ENCODE assay signal across 7 cellular contexts in genomic region chr9:136343121-136343883, GRCh38. TPM values are rescaled to one million over a fixed set of nuclear protein-coding genes. Genes with fewer than 3 reads are reported as not detected.
DNase-seq lines count a peak whose midpoint lies in the region; ATAC-seq and TF ChIP-seq lines count a peak whose summit lies in the region.
"Had no signal": no experiment of that assay in that cellular context is flagged by ENCODE, and none has a peak within 500 bp of the region (broad histone marks: within the 10 kb centered on the region; RNA-seq: fewer than 3 reads in every experiment).

No MANE protein-coding gene starts in this region.

- no peaks in the 10 kb centered on the region for H3K9me3 Mint-ChIP-seq in activated CD4-positive, alpha-beta memory T cell treated with anti-CD3 and anti-CD28 coated beads, Interleukin-2, amount 10 ng/mL, durations not matched to agents 7 days and 5 days

- no peak overlapping the region for H3K27ac Mint-ChIP-seq in activated CD4-positive, alpha-beta memory T cell treated with anti-CD3 and anti-CD28 coated beads, Interleukin-2, amount 10 ng/mL, durations not matched to agents 7 days and 5 days

- CTCF ChIA-PET in activated CD4-positive, alpha-beta memory T cell treated with anti-CD3 and anti-CD28 coated beads, Interleukin-2, amount 10 ng/mL, durations not matched to agents 7 days and 5 days (lab: Charles Lee) = no interaction called here

- no peak for TF ChIP-seq POLR2A in spleen (IDR thresholded peaks at IDR 0.05)

- intact Hi-C loops in left ventricle myocardium superior (cut with micrococcal nuclease) = no loop called here
- intact Hi-C loops in spleen (cut with DNase I; ENCODE audit: low total_unique reads) = no loop called here

- no peaks in the 10 kb centered on the region for H3K27me3 ChIP-seq in NT2/D1 (ENCODE audit: insufficient read depth, insufficient read length)
- H3K27me3 ChIP-seq in spleen (replicated peaks in 1 of 7) = no peaks in the 10 kb centered on the region

- H3K4me3 Mint-ChIP-seq in activated CD4-positive, alpha-beta memory T cell treated with anti-CD3 and anti-CD28 coated beads, Interleukin-2, amount 10 ng/mL, durations not matched to agents 7 days and 5 days = no peak overlapping the region

- ATAC-seq in left ventricle myocardium superior = peak; percentile 66
- ATAC-seq in GM21447 (IDR thresholded peaks at IDR 0.05; ENCODE audit: unreplicated experiment) = no peak

- WGBS in spleen, 5 donors = 21 to 74% (median 72%) methylated on average over 8 to 23 of the region's 23 CpGs

- H3K36me3 ChIP-seq in NT2/D1 (ENCODE audit: insufficient read depth, insufficient read length, low read length) (peaks cover 43% of the 10 kb centered on the region), spleen (peaks cover 0 to 6% (median 0%) of the 10 kb centered on the region in 6 donors)

- H3K36me3 Mint-ChIP-seq in activated CD4-positive, alpha-beta memory T cell treated with anti-CD3 and anti-CD28 coated beads, Interleukin-2, amount 10 ng/mL, durations not matched to agents 7 days and 5 days (ENCODE audit: low read depth) = no peaks in the 10 kb centered on the region

- H3K4me1 Mint-ChIP-seq in activated CD4-positive, alpha-beta memory T cell treated with anti-CD3 and anti-CD28 coated beads, Interleukin-2, amount 10 ng/mL, durations not matched to agents 7 days and 5 days = no peaks in the 10 kb centered on the region

- TF ChIP-seq CTCF in spleen (IDR thresholded peaks at IDR 0.05 in 8 of 11, conservative IDR thresholded peaks at IDR 0.05 in 3 of 11) = no peak

- DNase-seq in NT2/D1 (ENCODE audit: low read depth, low spot score) = no peak
- DNase-seq in left ventricle myocardium superior = peak; percentile 88
- DNase-seq in spleen = peak; percentile 87
- DNase-seq in HuH-7 (ENCODE audit: low spot score) = no peak
- no peak for DNase-seq in activated CD4-positive, alpha-beta memory T cell treated with anti-CD3 and anti-CD28 coated beads, Interleukin-2, amount 10 ng/mL, durations not matched to agents 7 days and 5 days

- no peaks in the 10 kb centered on the region for H3K9me3 ChIP-seq in NT2/D1 (ENCODE audit: insufficient read depth, low read length)
- H3K9me3 ChIP-seq in spleen = no peaks in the 10 kb centered on the region

- H3K4me3 ChIP-seq in NT2/D1 (ENCODE audit: insufficient read length, low read depth) (no peak overlapping the region), spleen (peak overlapping the region in 4 of 8 donors; percentile 32 to 61 (median 42))

- peak overlapping the region; percentile 64 for H3K9ac ChIP-seq in NT2/D1 (ENCODE audit: insufficient read length, low read depth)

- peaks cover 49% of the 10 kb centered on the region for H3K4me1 ChIP-seq in NT2/D1 (ENCODE audit: insufficient read depth, insufficient read length)
- peaks cover 18 to 75% (median 55%) of the 10 kb centered on the region in 6 donors for H3K4me1 ChIP-seq in spleen

- peak overlapping the region in 7 of 8 donors; percentile 38 to 84 (median 81) for H3K27ac ChIP-seq in spleen

- H3K27me3 Mint-ChIP-seq in activated CD4-positive, alpha-beta memory T cell treated with anti-CD3 and anti-CD28 coated beads, Interleukin-2, amount 10 ng/mL, durations not matched to agents 7 days and 5 days = no peaks in the 10 kb centered on the region

- POLR2A ChIA-PET in activated CD4-positive, alpha-beta memory T cell treated with anti-CD3 and anti-CD28 coated beads, Interleukin-2, amount 10 ng/mL, durations not matched to agents 7 days and 5 days (lab: Charles Lee) = no interaction called here

RNA-seq across cellular contexts. Expression of gene GPSM1, which starts 16.0 kb away (rescaled TPM):
- total RNA-seq in left ventricle myocardium superior = 61.7 TPM
- total RNA-seq in spleen = 10 to 100 TPM in 5 of 7 donors, 1 to 10 TPM in 2; 9.5 to 27.9 (median 14.3) TPM
- polyA plus RNA-seq in spleen = 10 to 100 TPM in 1 of 3 donors, 1 to 10 TPM in 2; 4.5 to 20.5 (median 9.3) TPM
- total RNA-seq in activated CD4-positive, alpha-beta memory T cell treated with anti-CD3 and anti-CD28 coated beads, Interleukin-2, amount 10 ng/mL, durations not matched to agents 7 days and 5 days = 1 to 10 TPM; 6.0 to 6.5 TPM

RNA-seq across cellular contexts. Expression of gene DNLZ, which starts 20.2 kb away (rescaled TPM):
- 40.2 TPM for total RNA-seq in left ventricle myocardium superior
- total RNA-seq in spleen = 10 to 100 TPM; 15.8 to 29.8 (median 22.7) TPM
- polyA plus RNA-seq in spleen = 10 to 100 TPM; 20.5 to 24.0 (median 22.0) TPM
- 10 to 100 TPM; 11.5 TPM for total RNA-seq in activated CD4-positive, alpha-beta memory T cell treated with anti-CD3 and anti-CD28 coated beads, Interleukin-2, amount 10 ng/mL, durations not matched to agents 7 days and 5 days

RNA-seq across cellular contexts. Expression of gene CARD9, which starts 30.2 kb away (rescaled TPM):
- total RNA-seq in left ventricle myocardium superior (0.79 TPM), spleen (10 to 100 TPM; 11.6 to 25.5 (median 19.5) TPM)
- 10 to 100 TPM in 2 of 3 donors, 1 to 10 TPM in 1; 5.7 to 17.3 (median 16.1) TPM for polyA plus RNA-seq in spleen
- total RNA-seq in activated CD4-positive, alpha-beta memory T cell treated with anti-CD3 and anti-CD28 coated beads, Interleukin-2, amount 10 ng/mL, durations not matched to agents 7 days and 5 days = 1 to 10 TPM in 1 of 2 experiments, under 1 TPM in 1; 0.55 to 1.3 TPM

RNA-seq across cellular contexts. Expression of gene CCDC187, which starts 39.4 kb away (rescaled TPM):
- total RNA-seq in left ventricle myocardium superior (not detected), spleen (under 1 TPM in 5 of 7 donors, not detected in 2; 0.03 to 0.15 (median 0.10) TPM)
- under 1 TPM; 0.10 to 0.20 (median 0.13) TPM for polyA plus RNA-seq in spleen
- not detected for total RNA-seq in activated CD4-positive, alpha-beta memory T cell treated with anti-CD3 and anti-CD28 coated beads, Interleukin-2, amount 10 ng/mL, durations not matched to agents 7 days and 5 days
- total RNA-seq: subcutaneous adipose tissue had no signal

RNA-seq across cellular contexts. Expression of gene SNAPC4, which starts 56.7 kb away (rescaled TPM):
- total RNA-seq in left ventricle myocardium superior (4.4 TPM), spleen (10 to 100 TPM in 4 of 7 donors, 1 to 10 TPM in 3; 6.4 to 14.5 (median 10.3) TPM)
- polyA plus RNA-seq in spleen = 10 to 100 TPM in 1 of 3 donors, 1 to 10 TPM in 2; 4.6 to 13.6 (median 9.4) TPM
- 1 to 10 TPM; 8.8 TPM for total RNA-seq in activated CD4-positive, alpha-beta memory T cell treated with anti-CD3 and anti-CD28 coated beads, Interleukin-2, amount 10 ng/mL, durations not matched to agents 7 days and 5 days

Comparison
In these comparisons a context has a peak if more than half of its experiments do, and no peak if none do; other contexts are left out.
1. DNase-seq: peak in left ventricle myocardium superior (single experiment) and spleen (single experiment); none in NT2/D1 (single experiment), HuH-7 (single experiment) and activated CD4-positive, alpha-beta memory T cell treated with anti-CD3 and anti-CD28 coated beads, Interleukin-2, amount 10 ng/mL, durations not matched to agents 7 days and 5 days (single experiment).